In genomic region chr10:71135276-71135675, GRCh38 we compare ENCODE assay signal across 16 cellular contexts.
A peak's percentile ranks its signal among the peaks of the same experiment; 100 is the strongest.
DNase-seq lines count a peak whose midpoint lies in the region; TF ChIP-seq lines count a peak whose summit lies in the region.
"Had no signal": no experiment of that assay in that cellular context is flagged by ENCODE, and none has a peak within 500 bp of the region (broad histone marks: within the 10 kb centered on the region; RNA-seq: fewer than 3 reads in every experiment).

No MANE protein-coding gene starts in this region.

- no peak overlapping the region for H3K27ac Mint-ChIP-seq in activated T-helper 2 cell treated with anti-CD3 and anti-CD28 coated beads, Interferon-gamma antibody, Interleukin-2, Interleukin-4, amounts not matched to agents 10 μg/mL and 5 μg/mL and 100 μg/mL, durations not matched to agents 14 hours and 24 hours and 36 hours
- H3K27ac Mint-ChIP-seq: B cell; CD14-positive monocyte; CD4-positive, alpha-beta T cell; CD8-positive, alpha-beta memory T cell; GM23338; HFFc6 had no signal

- peaks cover 7% of the 10 kb centered on the region for H3K27me3 Mint-ChIP-seq in activated T-helper 2 cell treated with anti-CD3 and anti-CD28 coated beads, Interferon-gamma antibody, Interleukin-2, Interleukin-4, amounts not matched to agents 10 μg/mL and 5 μg/mL and 100 μg/mL, durations not matched to agents 14 hours and 24 hours and 36 hours (ENCODE audit: low read depth)

- peak; percentile 0 for DNase-seq in D341Med (ENCODE audit: low spot score)
- DNase-seq in LNCaP clone FGC (ENCODE audit: low read depth): peak; percentile 58
- DNase-seq in ecto neural progenitor cell (ENCODE audit: low spot score): peak; percentile 40
- no peak for DNase-seq in A172 (ENCODE audit: low spot score)
- DNase-seq in activated T-helper 2 cell treated with anti-CD3 and anti-CD28 coated beads, Interferon-gamma antibody, Interleukin-2, Interleukin-4, amounts not matched to agents 10 μg/mL and 5 μg/mL and 100 μg/mL, durations not matched to agents 14 hours and 24 hours and 36 hours (ENCODE audit: low spot score): no peak
- DNase-seq in erythroblast (lab: John Stamatoyannopoulos, UW): no peak
- DNase-seq: CD4-positive, alpha-beta T cell; CD8-positive, alpha-beta memory T cell; DMS79 treated with DMSO at 0.1 percent for 48 hours; GF-D8; HFFc6 had no signal

- no peak for TF ChIP-seq CTCF in LNCaP clone FGC (IDR thresholded peaks at IDR 0.05; ENCODE audit: control insufficient read depth, extremely low read depth, insufficient read depth)

- no peaks in the 10 kb centered on the region for H3K36me3 Mint-ChIP-seq in activated T-helper 2 cell treated with anti-CD3 and anti-CD28 coated beads, Interferon-gamma antibody, Interleukin-2, Interleukin-4, amounts not matched to agents 10 μg/mL and 5 μg/mL and 100 μg/mL, durations not matched to agents 14 hours and 24 hours and 36 hours (ENCODE audit: low read depth)
- H3K36me3 Mint-ChIP-seq: CD14-positive monocyte had no signal

- no peaks in the 10 kb centered on the region for H3K9me3 Mint-ChIP-seq in activated T-helper 2 cell treated with anti-CD3 and anti-CD28 coated beads, Interferon-gamma antibody, Interleukin-2, Interleukin-4, amounts not matched to agents 10 μg/mL and 5 μg/mL and 100 μg/mL, durations not matched to agents 14 hours and 24 hours and 36 hours
- H3K9me3 Mint-ChIP-seq: CD4-positive, alpha-beta T cell; CD8-positive, alpha-beta memory T cell; GM23338; HFFc6 had no signal

- H3K4me3 ChIP-seq in LNCaP clone FGC (ENCODE audit: low read depth, low read length): no peak overlapping the region
- H3K4me3 ChIP-seq: BLaER1, GM23338, HAP-1 had no signal

- no peak for TF ChIP-seq POLR2A in erythroblast (IDR thresholded peaks at IDR 0.05; ENCODE audit: low read length)

- H3K4me1 Mint-ChIP-seq in activated T-helper 2 cell treated with anti-CD3 and anti-CD28 coated beads, Interferon-gamma antibody, Interleukin-2, Interleukin-4, amounts not matched to agents 10 μg/mL and 5 μg/mL and 100 μg/mL, durations not matched to agents 14 hours and 24 hours and 36 hours (ENCODE audit: low read depth): no peaks in the 10 kb centered on the region
- H3K4me1 Mint-ChIP-seq: B cell; CD14-positive monocyte; CD8-positive, alpha-beta memory T cell had no signal

- intact Hi-C loops in activated T-helper 2 cell treated with anti-CD3 and anti-CD28 coated beads, Interferon-gamma antibody, Interleukin-2, Interleukin-4, amounts not matched to agents 10 μg/mL and 5 μg/mL and 100 μg/mL, durations not matched to agents 14 hours and 24 hours and 36 hours (cut with micrococcal nuclease): no loop called here

- no peak overlapping the region for H3K4me3 Mint-ChIP-seq in activated T-helper 2 cell treated with anti-CD3 and anti-CD28 coated beads, Interferon-gamma antibody, Interleukin-2, Interleukin-4, amounts not matched to agents 10 μg/mL and 5 μg/mL and 100 μg/mL, durations not matched to agents 14 hours and 24 hours and 36 hours (ENCODE audit: low read depth)
- H3K4me3 Mint-ChIP-seq: B cell; CD14-positive monocyte; CD4-positive, alpha-beta T cell; CD8-positive, alpha-beta memory T cell; GM23338; HFFc6 had no signal

Comparison
In these comparisons a context has a peak if more than half of its experiments do, and no peak if none do; other contexts are left out.
1. DNase-seq: peak in D341Med (single experiment), LNCaP clone FGC (single experiment) and ecto neural progenitor cell (single experiment); none in A172 (single experiment), activated T-helper 2 cell treated with anti-CD3 and anti-CD28 coated beads, Interferon-gamma antibody, Interleukin-2, Interleukin-4, amounts not matched to agents 10 μg/mL and 5 μg/mL and 100 μg/mL, durations not matched to agents 14 hours and 24 hours and 36 hours (single experiment) and erythroblast (0 of 2).